In genomic region chr2:237058423-237058822, GRCh38 we compare ENCODE assay signal across 18 cellular contexts. TPM values are rescaled to one million over a fixed set of nuclear protein-coding genes. Genes with fewer than 3 reads are reported as not detected.
DNase-seq lines count a peak whose midpoint lies in the region; ATAC-seq and TF ChIP-seq lines count a peak whose summit lies in the region.
"Had no signal": no experiment of that assay in that cellular context is flagged by ENCODE, and none has a peak within 500 bp of the region (broad histone marks: within the 10 kb centered on the region; RNA-seq: fewer than 3 reads in every experiment).

No MANE protein-coding gene starts in this region.

- H3K79me2 ChIP-seq in Karpas-422 (ENCODE audit: low read length), result no peaks in the 10 kb centered on the region

- H3K9ac ChIP-seq in Karpas-422 (ENCODE audit: low read length), result peak overlapping the region; percentile 17

- POLR2A ChIA-PET in activated B cell treated with CpG ODN at 0.5 μM for 24 hours (lab: Charles Lee), result interaction anchor here (0.8 to 1.3 kb wide), 2 partner anchors 27 to 490 kb away, joined by 3 read pairs; no protein-coding TSS in a partner anchor

- ATAC-seq in activated B cell treated with CpG ODN at 0.5 μM for 24 hours (ENCODE audit: low read depth) (no peak), natural killer cell (no peak)
- ATAC-seq: Panc1 had no signal

- no peaks in the 10 kb centered on the region for H4K20me1 ChIP-seq in Karpas-422 (ENCODE audit: insufficient read depth, low read depth, low read length)

- no peaks in the 10 kb centered on the region for H3K36me3 Mint-ChIP-seq in activated B cell treated with CpG ODN at 0.5 μM for 24 hours (ENCODE audit: low read depth)
- H3K36me3 Mint-ChIP-seq in natural killer cell, result no peaks in the 10 kb centered on the region

- TF ChIP-seq CTCF in GM12864 (IDR thresholded peaks at IDR 0.05; ENCODE audit: low read depth, low read length, missing control alignments), result no peak
- TF ChIP-seq CTCF in activated B cell treated with CpG ODN at 0.5 μM for 24 hours (IDR thresholded peaks at IDR 0.05), result no peak
- no peak for TF ChIP-seq CTCF in neutrophil (IDR thresholded peaks at IDR 0.05)
- no peak for TF ChIP-seq CTCF in natural killer cell (IDR thresholded peaks at IDR 0.05)

- no peak for DNase-seq in GM12864 (ENCODE audit: low read depth)
- peak; percentile 46 for DNase-seq in Karpas-422
- no peak for DNase-seq in activated B cell treated with CpG ODN at 0.5 μM for 24 hours
- no peak for DNase-seq in HUDEP-2 (lab: John Stamatoyannopoulos, UW; ENCODE audit: unreplicated experiment in 76 of 76)
- DNase-seq in natural killer cell, result no peak
- no peak for DNase-seq in H4 (ENCODE audit: low spot score)
- DNase-seq in AG08396 (ENCODE audit: low spot score), result no peak
- DNase-seq: GOT3, NCI-H1417, NCI-H187, NCI-H2227 treated with DMSO at 0.1 percent for 48 hours, NCI-H510A treated with DMSO at 0.1 percent for 48 hours, SJCRH30 had no signal

- peaks cover 35% of the 10 kb centered on the region for H3K4me1 ChIP-seq in Karpas-422 (ENCODE audit: low read length)
- H3K4me1 ChIP-seq in neutrophil (ENCODE audit: control insufficient read depth in 1 of 2, insufficient read depth in 1 of 2, low read depth in 1 of 2, low read length in 1 of 2), result peaks cover 48 to 50% of the 10 kb centered on the region in 2 experiments

- H3K4me2 ChIP-seq in Karpas-422 (ENCODE audit: low read depth, low read length, poor library complexity, severe bottlenecking), result peak overlapping the region; percentile 72

- H3K9me3 ChIP-seq in Karpas-422 (ENCODE audit: low read length), result no peaks in the 10 kb centered on the region
- no peaks in the 10 kb centered on the region for H3K9me3 ChIP-seq in neutrophil
- H3K9me3 ChIP-seq: SJCRH30 had no signal

- H3K9me2 ChIP-seq in Karpas-422 (replicated peaks; ENCODE audit: insufficient read depth, low read length), result no peaks in the 10 kb centered on the region

- H3K9me3 Mint-ChIP-seq in activated B cell treated with CpG ODN at 0.5 μM for 24 hours (no peaks in the 10 kb centered on the region), natural killer cell (no peaks in the 10 kb centered on the region)
- H3K9me3 Mint-ChIP-seq: T-helper 1 cell treated with Interleukin-12 subunit alpha and Interleukin-12 subunit beta and Interleukin-4 antibody, amounts not matched to agents 30 μg/mL and 1 μg/mL, for 36 hours had no signal

- H3K4me3 Mint-ChIP-seq in activated B cell treated with CpG ODN at 0.5 μM for 24 hours (peak overlapping the region; percentile 67), natural killer cell (no peak overlapping the region)
- H3K4me3 Mint-ChIP-seq: T-helper 1 cell treated with Interleukin-12 subunit alpha and Interleukin-12 subunit beta and Interleukin-4 antibody, amounts not matched to agents 30 μg/mL and 1 μg/mL, for 36 hours had no signal

- H3K36me3 ChIP-seq in Karpas-422 (ENCODE audit: insufficient read depth, low read length), result no peaks in the 10 kb centered on the region
- no peaks in the 10 kb centered on the region for H3K36me3 ChIP-seq in neutrophil
- H3K36me3 ChIP-seq: SJCRH30 had no signal

- H3K27ac ChIP-seq in Karpas-422 (ENCODE audit: low read length) (no peak overlapping the region), neutrophil (peak overlapping the region; percentile 67)
- H3K27ac ChIP-seq: C4-2B, HL-60, SJCRH30 had no signal

- H3K27ac Mint-ChIP-seq in activated B cell treated with CpG ODN at 0.5 μM for 24 hours (no peak overlapping the region), natural killer cell (no peak overlapping the region)
- H3K27ac Mint-ChIP-seq: T-helper 1 cell treated with Interleukin-12 subunit alpha and Interleukin-12 subunit beta and Interleukin-4 antibody, amounts not matched to agents 30 μg/mL and 1 μg/mL, for 36 hours had no signal

- peaks cover 37% of the 10 kb centered on the region for H3K4me1 Mint-ChIP-seq in activated B cell treated with CpG ODN at 0.5 μM for 24 hours
- H3K4me1 Mint-ChIP-seq in natural killer cell, result no peaks in the 10 kb centered on the region

- peak overlapping the region; percentile 53; the same call in 1 of the 2 replicates for H2AFZ ChIP-seq in Karpas-422 (ENCODE audit: low read length)

- CTCF ChIA-PET in activated B cell treated with CpG ODN at 0.5 μM for 24 hours (lab: Charles Lee), result interaction anchor here (1.0 kb wide), 1 partner anchor 546 kb away, joined by 4 read pairs; no protein-coding TSS in a partner anchor

- H3K27me3 Mint-ChIP-seq in activated B cell treated with CpG ODN at 0.5 μM for 24 hours (peaks cover 3% of the 10 kb centered on the region), natural killer cell (ENCODE audit: low read depth in 2 of 2) (no peaks in the 10 kb centered on the region)

- intact Hi-C loops in activated B cell treated with CpG ODN at 0.5 μM for 24 hours (cut with micrococcal nuclease), result no loop called here
- intact Hi-C loops in natural killer cell (cut with micrococcal nuclease), result no loop called here

- H3K4me3 ChIP-seq in GM12864 (ENCODE audit: low read depth, low read length), result peak overlapping the region; percentile 14
- H3K4me3 ChIP-seq in Karpas-422 (ENCODE audit: low read length), result peak overlapping the region; percentile 47
- no peak overlapping the region for H3K4me3 ChIP-seq in neutrophil (ENCODE audit: low read depth in 1 of 2, low read length in 1 of 2)
- H3K4me3 ChIP-seq: SJCRH30 had no signal

- H3K27me3 ChIP-seq in Karpas-422 (ENCODE audit: low read length) (no peaks in the 10 kb centered on the region), neutrophil (no peaks in the 10 kb centered on the region)
- H3K27me3 ChIP-seq: SJCRH30 had no signal

RNA-seq across cellular contexts. Expression of gene COPS8, which starts 27.3 kb away (rescaled TPM):
- total RNA-seq in Karpas-422 (2014; rRNA removed; shearing (Covaris generic); ENCODE audit: low replicate concordance), result 105 and 133 TPM in 2 replicates
- total RNA-seq in activated B cell treated with CpG ODN at 0.5 μM for 24 hours (31.8 and 35.1 TPM in 2 replicates), natural killer cell (10 to 100 TPM; 51.8 to 57.9 (median 53.9) TPM)
- 184 and 217 TPM in 2 replicates for total RNA-seq in H4 (2014; rRNA removed; shearing (Covaris generic))

Comparison
In these comparisons a context has a peak if more than half of its experiments do, and no peak if none do; other contexts are left out.
1. H3K4me3 ChIP-seq: peak in GM12864 (single experiment) and Karpas-422 (single experiment); none in neutrophil (0 of 2).